23 cellular contexts compared by ENCODE assay signal in the genomic region with DNA sequence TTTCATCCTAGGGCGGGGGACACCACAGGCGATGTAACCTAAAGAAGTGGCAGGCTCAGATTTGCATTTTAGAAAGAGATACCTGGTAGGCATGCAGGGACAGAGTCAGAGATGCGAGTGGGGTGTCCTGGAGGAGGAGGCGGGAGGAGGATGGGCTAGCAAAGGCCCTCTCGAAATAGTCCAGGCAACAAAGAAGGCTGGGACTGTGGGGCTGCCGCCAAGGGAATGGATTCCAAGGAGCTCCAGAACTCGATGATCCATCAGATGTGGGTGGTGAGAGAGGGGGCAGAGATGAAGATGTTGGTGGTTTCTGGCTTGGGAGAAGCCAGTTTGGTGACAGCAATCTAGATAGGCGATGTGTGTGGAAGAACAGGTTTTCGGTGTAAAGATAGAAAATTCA. TPM values are rescaled to one million over a fixed set of nuclear protein-coding genes. Genes with fewer than 3 reads are reported as not detected.
A peak's percentile ranks its signal among the peaks of the same experiment; 100 is the strongest.
DNase-seq lines count a peak whose midpoint lies in the region; ATAC-seq, FAIRE-seq and TF ChIP-seq lines count a peak whose summit lies in the region.
"Had no signal": no experiment of that assay in that cellular context is flagged by ENCODE, and none has a peak within 500 bp of the region (broad histone marks: within the 10 kb centered on the region; RNA-seq: fewer than 3 reads in every experiment).

No MANE protein-coding gene starts in this region.

- H3K4me2 ChIP-seq in Karpas-422 (ENCODE audit: low read depth, low read length, poor library complexity, severe bottlenecking) (peak overlapping the region; percentile 9), keratinocyte (ENCODE audit: control insufficient read depth, extremely low read depth, insufficient read depth, low read depth, low read length) (no peak overlapping the region)

- H3K9me2 ChIP-seq in Karpas-422 (replicated peaks; ENCODE audit: insufficient read depth, low read length): no peaks in the 10 kb centered on the region

- no peaks in the 10 kb centered on the region for H3K27me3 Mint-ChIP-seq in stimulated activated memory B cell treated with anti-CD40 and anti-IgM and Interleukin-4, amounts not matched to agents 10 μg/mL and 1 μg/mL and 100 μg/mL, for 72 hours

- dilution Hi-C loops in keratinocyte (cut with MboI; ENCODE audit: extremely low pct_ligation_motif_present, low sequenced_read_pairs): no loop called here

- H3K27me3 ChIP-seq in Karpas-422 (ENCODE audit: low read length) (no peaks in the 10 kb centered on the region), keratinocyte (ENCODE audit: control insufficient read depth, extremely low read depth, insufficient read depth, low read length) (peaks cover 10% of the 10 kb centered on the region)

- H3K79me2 ChIP-seq in Karpas-422 (ENCODE audit: low read length) (no peaks in the 10 kb centered on the region), keratinocyte (ENCODE audit: control insufficient read depth, insufficient read depth, low read length) (no peaks in the 10 kb centered on the region)

- H3K36me3 ChIP-seq in Karpas-422 (ENCODE audit: insufficient read depth, low read length) (no peaks in the 10 kb centered on the region), keratinocyte (ENCODE audit: control insufficient read depth in 2 of 2, extremely low read depth in 1 of 2, insufficient read depth in 2 of 2, low read length in 2 of 2) (no peaks in the 10 kb centered on the region)

- peak overlapping the region; percentile 2 for H3K27ac Mint-ChIP-seq in stimulated activated memory B cell treated with anti-CD40 and anti-IgM and Interleukin-4, amounts not matched to agents 10 μg/mL and 1 μg/mL and 100 μg/mL, for 72 hours
- H3K27ac Mint-ChIP-seq: HFFc6 had no signal

- H3K4me1 Mint-ChIP-seq in stimulated activated memory B cell treated with anti-CD40 and anti-IgM and Interleukin-4, amounts not matched to agents 10 μg/mL and 1 μg/mL and 100 μg/mL, for 72 hours: peaks cover 13% of the 10 kb centered on the region

- H3K27ac ChIP-seq in Karpas-422 (ENCODE audit: low read length) (no peak overlapping the region), caudate nucleus (ENCODE audit: low read depth, low read length) (peak overlapping the region; percentile 52), keratinocyte (ENCODE audit: control insufficient read depth, insufficient read depth, low read length) (no peak overlapping the region)

- H3K9me1 ChIP-seq in keratinocyte (ENCODE audit: control insufficient read depth, extremely low read depth, insufficient read depth, low read length): no peaks in the 10 kb centered on the region

- H3K4me1 ChIP-seq in Karpas-422 (ENCODE audit: low read length) (peaks cover 6% of the 10 kb centered on the region), keratinocyte (ENCODE audit: control insufficient read depth, extremely low read depth, insufficient read depth, low read length) (peaks cover 21% of the 10 kb centered on the region)

- no peak overlapping the region for H3K4me3 Mint-ChIP-seq in stimulated activated memory B cell treated with anti-CD40 and anti-IgM and Interleukin-4, amounts not matched to agents 10 μg/mL and 1 μg/mL and 100 μg/mL, for 72 hours
- H3K4me3 Mint-ChIP-seq: HFFc6 had no signal

- no peaks in the 10 kb centered on the region for H3K36me3 Mint-ChIP-seq in stimulated activated memory B cell treated with anti-CD40 and anti-IgM and Interleukin-4, amounts not matched to agents 10 μg/mL and 1 μg/mL and 100 μg/mL, for 72 hours
- H3K36me3 Mint-ChIP-seq: CD8-positive, alpha-beta memory T cell had no signal

- H3K9me3 ChIP-seq in Karpas-422 (ENCODE audit: low read length) (no peaks in the 10 kb centered on the region), keratinocyte (ENCODE audit: control insufficient read depth, low read depth, low read length) (no peaks in the 10 kb centered on the region)

- H3K9ac ChIP-seq in Karpas-422 (ENCODE audit: low read length): no peak overlapping the region
- no peak overlapping the region for H3K9ac ChIP-seq in keratinocyte (ENCODE audit: control insufficient read depth, extremely low read depth, insufficient read depth, low read length)

- H3K9me3 Mint-ChIP-seq in stimulated activated memory B cell treated with anti-CD40 and anti-IgM and Interleukin-4, amounts not matched to agents 10 μg/mL and 1 μg/mL and 100 μg/mL, for 72 hours: no peaks in the 10 kb centered on the region
- H3K9me3 Mint-ChIP-seq: CD8-positive, alpha-beta memory T cell; HFFc6 had no signal

- H4K20me1 ChIP-seq in Karpas-422 (ENCODE audit: insufficient read depth, low read depth, low read length): no peaks in the 10 kb centered on the region
- H4K20me1 ChIP-seq in keratinocyte (ENCODE audit: control insufficient read depth, extremely low read depth, insufficient read depth, low read length): no peaks in the 10 kb centered on the region

- no peak for TF ChIP-seq CTCF in keratinocyte (optimal IDR thresholded peaks at IDR 0.05 in 1 of 3, IDR thresholded peaks at IDR 0.05 in 1 of 3, conservative IDR thresholded peaks at IDR 0.05 in 1 of 3; ENCODE audit: extremely low read depth in 1 of 3, insufficient read depth in 2 of 3, low read length in 3 of 3)

- H3K4me3 ChIP-seq in Karpas-422 (ENCODE audit: low read length): no peak overlapping the region
- no peak overlapping the region for H3K4me3 ChIP-seq in keratinocyte (ENCODE audit: control insufficient read depth in 2 of 3, extremely low read depth in 1 of 3, insufficient read depth in 2 of 3, low read depth in 1 of 3, low read length in 3 of 3)

- FAIRE-seq in keratinocyte (lab: Jason Lieb, UNC) (peak; percentile 34), RCC 7860 (lab: Jason Lieb, UNC) (no peak)
- FAIRE-seq: D721Med, GM12891, GM18507, H54 had no signal

- DNase-seq in Karpas-422: no peak
- peak in 6 of 61 donors; percentile 24 to 63 (median 44) for DNase-seq in caudate nucleus (lab: John Stamatoyannopoulos, UW)
- DNase-seq in keratinocyte (ENCODE audit: low read depth, low spot score): no peak
- no peak for DNase-seq in GOT3 (lab: John Stamatoyannopoulos, UW)
- DNase-seq in RCC 7860 (ENCODE audit: low spot score): no peak
- DNase-seq: C1 segment of cervical spinal cord; CD8-positive, alpha-beta memory T cell; HFFc6; KG1; NCI-H1417; NCI-H187; NCI-H2227 treated with DMSO at 0.1 percent for 48 hours; NCI-H510A treated with DMSO at 0.1 percent for 48 hours; NCI-H82; RPMI8226; SHP77 treated with DMSO at 0.1 percent for 48 hours had no signal

- H2AFZ ChIP-seq in Karpas-422 (ENCODE audit: low read length) (no peak overlapping the region), keratinocyte (ENCODE audit: control insufficient read depth, low read length) (no peak overlapping the region)

- no peak for ATAC-seq in stimulated activated memory B cell treated with anti-CD40 and anti-IgM and Interleukin-4, amounts not matched to agents 10 μg/mL and 1 μg/mL and 100 μg/mL, for 72 hours
- no peak for ATAC-seq in HG03354 (IDR thresholded peaks at IDR 0.05; ENCODE audit: poor library complexity, severe bottlenecking, unreplicated experiment)

RNA-seq across cellular contexts. Expression of a gene that starts 12.5 kb away (rescaled TPM):
- total RNA-seq in Karpas-422 (2014; rRNA removed; shearing (Covaris generic); ENCODE audit: low replicate concordance): 145 and 155 TPM in 2 replicates
- 7.5 to 11.2 TPM (median 10.4 TPM) in 3 replicates for polyA plus RNA-seq in keratinocyte
- 56.1 TPM for polyA plus RNA-seq in keratinocyte (2011; ENCODE audit: low read depth)
- 18.9 and 23.5 TPM in 2 replicates for polyA plus RNA-seq in keratinocyte (2011; cell fraction: cytosol; rRNA removed)
- 37.2 and 51.5 TPM in 2 replicates for polyA plus RNA-seq in keratinocyte (2011; cell fraction: nucleus; rRNA removed)
- 20.6 and 45.9 TPM in 2 replicates for polyA plus RNA-seq in keratinocyte (2012; ENCODE audit: low replicate concordance)
- 21.8 to 37.0 TPM (median 29.1 TPM) in 3 replicates for polyA minus RNA-seq in keratinocyte
- 11.5 TPM for polyA minus RNA-seq in keratinocyte (2011; cell fraction: cytosol; rRNA and poly(A)+ RNA removed)
- polyA minus RNA-seq in keratinocyte (2011; cell fraction: nucleus; rRNA and poly(A)+ RNA removed): 22.5 and 28.2 TPM in 2 replicates

RNA-seq across cellular contexts. Expression of a gene that starts 15.2 kb away (rescaled TPM):
- not detected in 2 replicates for total RNA-seq in Karpas-422 (2014; rRNA removed; shearing (Covaris generic); ENCODE audit: low replicate concordance)
- not detected in 3 replicates for polyA plus RNA-seq in keratinocyte
- polyA plus RNA-seq in keratinocyte (2011; ENCODE audit: low read depth): not detected
- polyA plus RNA-seq in keratinocyte (2011; cell fraction: cytosol; rRNA removed): not detected in 2 replicates
- polyA plus RNA-seq in keratinocyte (2011; cell fraction: nucleus; rRNA removed): not detected in 2 replicates
- polyA plus RNA-seq in keratinocyte (2012; ENCODE audit: low replicate concordance): 0.34 TPM in 1 of 2 replicates, not detected in the other
- not detected in 3 replicates for polyA minus RNA-seq in keratinocyte
- polyA minus RNA-seq in keratinocyte (2011; cell fraction: cytosol; rRNA and poly(A)+ RNA removed): not detected
- not detected in 2 replicates for polyA minus RNA-seq in keratinocyte (2011; cell fraction: nucleus; rRNA and poly(A)+ RNA removed)
- total RNA-seq: CD8-positive, alpha-beta memory T cell; HFFc6; HT-29 had no signal
- polyA plus RNA-seq: CD8-positive, alpha-beta memory T cell had no signal

RNA-seq across cellular contexts. Expression of a gene that starts 34.6 kb away (rescaled TPM):
- total RNA-seq in Karpas-422 (2014; rRNA removed; shearing (Covaris generic); ENCODE audit: low replicate concordance): not detected in 2 replicates
- 0.03 to 0.17 TPM (median 0.13 TPM) in 3 replicates for polyA plus RNA-seq in keratinocyte
- polyA plus RNA-seq in keratinocyte (2011; ENCODE audit: low read depth): 0.89 TPM
- 0.08 TPM in 1 of 2 replicates, not detected in the other for polyA plus RNA-seq in keratinocyte (2011; cell fraction: cytosol; rRNA removed)
- polyA plus RNA-seq in keratinocyte (2011; cell fraction: nucleus; rRNA removed): not detected in 2 replicates
- polyA plus RNA-seq in keratinocyte (2012; ENCODE audit: low replicate concordance): 0.13 and 1.0 TPM in 2 replicates
- 0.40 TPM in 1 of 3 replicates, not detected in the others for polyA minus RNA-seq in keratinocyte
- not detected for polyA minus RNA-seq in keratinocyte (2011; cell fraction: cytosol; rRNA and poly(A)+ RNA removed)
- not detected in 2 replicates for polyA minus RNA-seq in keratinocyte (2011; cell fraction: nucleus; rRNA and poly(A)+ RNA removed)
- polyA plus RNA-seq: CD8-positive, alpha-beta memory T cell had no signal
